Comparison of ENCODE assay signal across 8 cellular contexts in the genomic region with DNA sequence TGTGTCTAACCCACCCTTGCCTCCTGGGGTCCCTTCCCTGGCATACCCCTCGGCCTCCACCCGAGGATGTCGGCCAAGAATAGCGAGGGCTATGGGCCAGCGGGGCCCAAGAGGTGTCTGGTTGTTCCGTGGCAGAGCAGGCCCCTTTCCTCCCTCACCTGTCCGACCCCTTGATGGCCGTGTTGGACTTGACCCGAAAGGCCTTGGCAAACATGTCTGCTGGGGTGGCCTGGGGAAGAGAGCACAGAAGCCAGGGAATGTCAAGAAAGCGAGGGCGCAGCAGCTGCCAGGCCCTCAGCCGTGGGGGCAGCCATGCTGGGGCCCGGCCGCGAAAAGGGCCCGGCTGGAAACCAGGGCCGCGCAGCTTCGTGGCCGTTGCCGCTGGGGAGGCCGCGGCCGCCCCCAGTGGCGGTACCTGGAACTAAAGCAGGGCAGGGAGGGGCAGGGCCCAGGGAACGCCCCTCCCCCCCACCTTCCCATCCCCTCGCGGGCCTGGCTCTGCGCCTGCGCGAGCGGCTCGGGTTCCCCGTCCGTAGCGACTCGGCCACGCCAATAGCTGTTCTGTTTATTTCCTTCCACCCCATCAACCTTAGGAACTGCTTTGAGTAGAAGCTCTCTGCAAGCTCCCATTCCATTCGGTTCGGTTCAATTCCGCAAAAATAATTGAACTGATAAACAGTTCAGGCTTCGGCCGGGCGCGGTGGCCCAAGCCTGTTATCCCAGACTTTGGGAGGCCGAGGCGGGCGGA. TPM values are rescaled to one million over a fixed set of nuclear protein-coding genes. Genes with fewer than 3 reads are reported as not detected.
DNase-seq lines count a peak whose midpoint lies in the region; TF ChIP-seq lines count a peak whose summit lies in the region.

A gene with protein sequence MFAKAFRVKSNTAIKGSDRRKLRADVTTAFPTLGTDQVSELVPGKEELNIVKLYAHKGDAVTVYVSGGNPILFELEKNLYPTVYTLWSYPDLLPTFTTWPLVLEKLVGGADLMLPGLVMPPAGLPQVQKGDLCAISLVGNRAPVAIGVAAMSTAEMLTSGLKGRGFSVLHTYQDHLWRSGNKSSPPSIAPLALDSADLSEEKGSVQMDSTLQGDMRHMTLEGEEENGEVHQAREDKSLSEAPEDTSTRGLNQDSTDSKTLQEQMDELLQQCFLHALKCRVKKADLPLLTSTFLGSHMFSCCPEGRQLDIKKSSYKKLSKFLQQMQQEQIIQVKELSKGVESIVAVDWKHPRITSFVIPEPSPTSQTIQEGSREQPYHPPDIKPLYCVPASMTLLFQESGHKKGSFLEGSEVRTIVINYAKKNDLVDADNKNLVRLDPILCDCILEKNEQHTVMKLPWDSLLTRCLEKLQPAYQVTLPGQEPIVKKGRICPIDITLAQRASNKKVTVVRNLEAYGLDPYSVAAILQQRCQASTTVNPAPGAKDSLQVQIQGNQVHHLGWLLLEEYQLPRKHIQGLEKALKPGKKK (minus strand): TSS at position 337 of the 748 bp plus-strand sequence. CDS start 123 bp downstream, at position 214.

- H3K9me3 ChIP-seq in neutrophil = no peaks in the 10 kb centered on the region

- peak; percentile 89 for DNase-seq in GM04504 (ENCODE audit: low read depth)
- DNase-seq in HFF-Myc (ENCODE audit: extremely low read depth, low read depth) = no peak
- DNase-seq in NB4 (ENCODE audit: low read depth) = peak; percentile 93
- DNase-seq in SK-N-DZ (ENCODE audit: low spot score) = peak; percentile 88
- peak; percentile 94 for DNase-seq in activated naive CD4-positive, alpha-beta T cell treated with Interleukin-2 at 50 U/mL for 16 hours
- peak; percentile 85 for DNase-seq in foreskin melanocyte

- TF ChIP-seq CTCF in HFF-Myc (IDR thresholded peaks at IDR 0.05; ENCODE audit: low read depth, low read length, missing control alignments) (peak; percentile 91), NB4 (IDR thresholded peaks at IDR 0.05; ENCODE audit: low read depth, low read length) (peak; percentile 88), neutrophil (IDR thresholded peaks at IDR 0.05) (peak; percentile 99), subcutaneous adipose tissue (IDR thresholded peaks at IDR 0.05; ENCODE audit: low read depth) (no peak)

- H3K4me1 ChIP-seq in neutrophil (ENCODE audit: control insufficient read depth in 1 of 2, insufficient read depth in 1 of 2, low read depth in 1 of 2, low read length in 1 of 2) = peaks cover 9 to 14% of the 10 kb centered on the region in 2 experiments

- H3K4me3 ChIP-seq in HFF-Myc (replicated peaks; ENCODE audit: low read depth, low read length) = peak within 1 kb of the TSS; percentile 71
- peak within 1 kb of the TSS; percentile 85 for H3K4me3 ChIP-seq in NB4 (ENCODE audit: low read depth, low read length)
- H3K4me3 ChIP-seq in neutrophil (ENCODE audit: low read depth in 1 of 2, low read length in 1 of 2) = peak within 1 kb of the TSS; percentile 55 to 67

- H3K36me3 ChIP-seq in neutrophil = no peaks in the 10 kb centered on the region

- H3K27ac ChIP-seq in neutrophil = peak within 1 kb of the TSS; percentile 63

- TF ChIP-seq POLR2A in NB4 (IDR thresholded peaks at IDR 0.05; ENCODE audit: extremely low read depth, insufficient read length) = peak; percentile 69

- H3K27me3 ChIP-seq in neutrophil = no peaks in the 10 kb centered on the region

RNA-seq across cellular contexts. Expression of the gene that starts here (rescaled TPM):
- polyA plus RNA-seq in SK-N-DZ (2014; cell fraction: cytosol; rRNA removed) = 31.7 and 32.1 TPM in 2 replicates
- polyA plus RNA-seq in SK-N-DZ (2014; cell fraction: nucleus; rRNA removed) = 79.9 and 80.6 TPM in 2 replicates
- 10 to 100 TPM; 43.5 to 64.6 (median 51.4) TPM for total RNA-seq in subcutaneous adipose tissue
